In genomic region chr1:217009376-217009775, GRCh38 we compare ENCODE assay signal across 16 cellular contexts.
"Had no signal": no experiment of that assay in that cellular context is flagged by ENCODE, and none has a peak within 500 bp of the region (broad histone marks: within the 10 kb centered on the region; RNA-seq: fewer than 3 reads in every experiment).

No MANE protein-coding gene starts in this region.

- H3K4me1 Mint-ChIP-seq: naive B cell; stimulated activated naive B cell treated with anti-CD40 and anti-IgM and Interleukin-4, amounts not matched to agents 10 μg/mL and 1 μg/mL and 100 μg/mL, for 72 hours had no signal

- H3K27me3 ChIP-seq: brain microvascular endothelial cell, heart left ventricle, right lobe of liver had no signal

- H3K36me3 ChIP-seq: brain microvascular endothelial cell, esophagus squamous epithelium, heart left ventricle, right lobe of liver, thoracic aorta had no signal

- H3K4me1 ChIP-seq: esophagus squamous epithelium, right lobe of liver had no signal

- H3K9me3 Mint-ChIP-seq: activated T-cell treated with anti-CD3 and anti-CD28 coated beads, Interleukin-2, amount 50 U/mL, for 4 hours had no signal

- H3K4me3 Mint-ChIP-seq: activated CD4-positive, alpha-beta memory T cell treated with anti-CD3 and anti-CD28 coated beads for 36 hours; activated T-cell treated with anti-CD3 and anti-CD28 coated beads, Interleukin-2, amount 50 U/mL, for 4 hours; naive B cell; stimulated activated naive B cell treated with anti-CD40 and anti-IgM and Interleukin-4, amounts not matched to agents 10 μg/mL and 1 μg/mL and 100 μg/mL, for 72 hours had no signal

- ATAC-seq: activated naive CD4-positive, alpha-beta T cell treated with anti-CD3 and anti-CD28 coated beads, Interleukin-2, amount 50 U/mL, for 72 hours; activated T-cell treated with anti-CD3 and anti-CD28 coated beads, Interleukin-2, amount 50 U/mL, for 4 hours; heart left ventricle; left ventricle myocardium superior; right lobe of liver; stimulated activated naive B cell treated with anti-CD40 and anti-IgM and Interleukin-4, amounts not matched to agents 10 μg/mL and 1 μg/mL and 100 μg/mL, for 72 hours had no signal

- H3K9me3 ChIP-seq: esophagus squamous epithelium, heart left ventricle, right lobe of liver, thoracic aorta had no signal

- DNase-seq: activated CD4-positive, alpha-beta memory T cell treated with anti-CD3 and anti-CD28 coated beads for 36 hours; activated CD4-positive, alpha-beta T cell treated with anti-CD3 and anti-CD28 coated beads for 1 hour; activated effector memory CD4-positive, alpha-beta T cell treated with anti-CD3 and anti-CD28 coated beads, Interleukin-2, amount 50 U/mL, for 16 hours; activated T-cell treated with anti-CD3 and anti-CD28 coated beads, Interleukin-2, amount 50 U/mL, for 4 hours; brain microvascular endothelial cell; esophagus squamous epithelium; foreskin fibroblast; heart left ventricle; islet precursor cell; left ventricle myocardium superior; naive B cell; right lobe of liver; stimulated activated CD4-positive, alpha-beta T cell treated with anti-CD3 and anti-CD28 coated beads, Interleukin-2, amount 100 ng/mL, for 24 hours; stimulated activated naive B cell treated with anti-CD40 and anti-IgM and Interleukin-4, amounts not matched to agents 10 μg/mL and 1 μg/mL and 100 μg/mL, for 72 hours had no signal

- H3K27ac ChIP-seq: brain microvascular endothelial cell, esophagus squamous epithelium, heart left ventricle, right lobe of liver, thoracic aorta had no signal

- H3K36me3 Mint-ChIP-seq: activated CD4-positive, alpha-beta memory T cell treated with anti-CD3 and anti-CD28 coated beads for 36 hours; naive B cell; stimulated activated naive B cell treated with anti-CD40 and anti-IgM and Interleukin-4, amounts not matched to agents 10 μg/mL and 1 μg/mL and 100 μg/mL, for 72 hours had no signal

- H3K4me3 ChIP-seq: esophagus squamous epithelium, heart left ventricle, right lobe of liver, thoracic aorta had no signal

- H3K27me3 Mint-ChIP-seq: activated CD4-positive, alpha-beta memory T cell treated with anti-CD3 and anti-CD28 coated beads for 36 hours; stimulated activated naive B cell treated with anti-CD40 and anti-IgM and Interleukin-4, amounts not matched to agents 10 μg/mL and 1 μg/mL and 100 μg/mL, for 72 hours had no signal

- H3K27ac Mint-ChIP-seq: activated CD4-positive, alpha-beta memory T cell treated with anti-CD3 and anti-CD28 coated beads for 36 hours; naive B cell; stimulated activated naive B cell treated with anti-CD40 and anti-IgM and Interleukin-4, amounts not matched to agents 10 μg/mL and 1 μg/mL and 100 μg/mL, for 72 hours had no signal
